23 cellular contexts compared by ENCODE assay signal in genomic region chr6:74607934-74608333, GRCh38.
DNase-seq lines count a peak whose midpoint lies in the region; ATAC-seq and TF ChIP-seq lines count a peak whose summit lies in the region.
"Had no signal": no experiment of that assay in that cellular context is flagged by ENCODE, and none has a peak within 500 bp of the region (broad histone marks: within the 10 kb centered on the region; RNA-seq: fewer than 3 reads in every experiment).

No MANE protein-coding gene starts in this region.

- H2AFZ ChIP-seq in ACC112 (ENCODE audit: low read length, unreplicated experiment) (peak overlapping the region; percentile 16), IMR-90 (replicated peaks; ENCODE audit: low read length, poor library complexity) (no peak overlapping the region)

- POLR2A ChIA-PET in IMR-90 (lab: Charles Lee; ENCODE audit: unreplicated experiment), result no interaction called here

- TF ChIP-seq EP300 in gastroesophageal sphincter (IDR thresholded peaks at IDR 0.05), result no peak

- H3K4ac ChIP-seq in IMR-90 (ENCODE audit: low read depth, low read length), result peak overlapping the region; percentile 51; the same call in 1 of the 2 replicates

- H3K4me1 ChIP-seq in ACC112 (ENCODE audit: control insufficient read depth, insufficient read depth, low read length, unreplicated experiment) (peaks cover 78% of the 10 kb centered on the region), IMR-90 (ENCODE audit: control insufficient read depth, insufficient read depth, low read length) (peaks cover 22% of the 10 kb centered on the region), gastroesophageal sphincter (peaks cover 5 to 29% (median 10%) of the 10 kb centered on the region in 3 donors)
- H3K4me1 ChIP-seq: upper lobe of right lung had no signal

- H3K9me1 ChIP-seq in IMR-90 (ENCODE audit: insufficient read depth, low read length), result peaks cover 15% of the 10 kb centered on the region

- peak overlapping the region; percentile 89 for H3K18ac ChIP-seq in IMR-90 (ENCODE audit: low read depth, low read length)

- peak overlapping the region; percentile 73; the same call in 1 of the 2 replicates for H3K4me2 ChIP-seq in IMR-90 (ENCODE audit: low read depth, low read length)

- BruUV-seq in IMR-90 (replicated peaks; lab: Mats Ljungman, UMichigan), result no TSS peak

- H4K5ac ChIP-seq in IMR-90 (ENCODE audit: low read depth, low read length), result peak overlapping the region; percentile 62

- H2AK9ac ChIP-seq in IMR-90 (replicated peaks; ENCODE audit: low read depth, low read length, poor library complexity), result no peak overlapping the region

- H2BK120ac ChIP-seq in IMR-90 (ENCODE audit: low read depth, low read length), result peak overlapping the region; percentile 90

- no peaks in the 10 kb centered on the region for H3K36me3 ChIP-seq in ACC112 (ENCODE audit: insufficient read depth, low read length)
- no peaks in the 10 kb centered on the region for H3K36me3 ChIP-seq in IMR-90 (ENCODE audit: control insufficient read depth, insufficient read depth, low read length)
- no peaks in the 10 kb centered on the region for H3K36me3 ChIP-seq in gastroesophageal sphincter
- H3K36me3 ChIP-seq: ascending aorta, upper lobe of right lung, WERI-Rb-1 had no signal

- H4K20me1 ChIP-seq in IMR-90 (ENCODE audit: insufficient read depth, low read length), result no peaks in the 10 kb centered on the region

- ATAC-seq in IMR-90 (ENCODE audit: low read depth), result peak; percentile 60; the same call in 1 of the 2 replicates
- no peak for ATAC-seq in gastroesophageal sphincter
- ATAC-seq in GM18873 (IDR thresholded peaks at IDR 0.05; ENCODE audit: low FRiP score, unreplicated experiment), result no peak
- ATAC-seq: activated CD8-positive, alpha-beta T cell treated with anti-CD3 and anti-CD28 coated beads, Interleukin-2, amount 10 ng/mL, durations not matched to agents 7 days and 5 days; natural killer cell treated with Interleukin-12 subunit alpha and Interleukin-12 subunit beta and Interleukin-15 and Interleukin-18, amount 100 ng/mL, for 72 hours; Right ventricle myocardium inferior; upper lobe of right lung had no signal

- H3K27ac ChIP-seq in ACC112 (ENCODE audit: low read depth, low read length) (peak overlapping the region; percentile 91), IMR-90 (ENCODE audit: insufficient read depth, low read length) (no peak overlapping the region), gastroesophageal sphincter (peak overlapping the region in 3 of 4 donors; percentile 0 to 75 (median 71))
- H3K27ac ChIP-seq: C4-2B, upper lobe of right lung, WERI-Rb-1 had no signal

- H3K14ac ChIP-seq in IMR-90 (replicated peaks; ENCODE audit: low read depth, low read length), result peak overlapping the region; percentile 80; the same call in 1 of the 2 replicates

- dilution Hi-C loops in IMR-90 (cut with HindIII; ENCODE audit: low sequenced_read_pairs, unreplicated experiment), result no loop called here

- peak overlapping the region; percentile 1; the same call in 1 of the 2 replicates for H3K4me3 ChIP-seq in ACC112 (ENCODE audit: low read depth, low read length)
- H3K4me3 ChIP-seq in IMR-90 (ENCODE audit: insufficient read depth, low read depth, low read length), result no peak overlapping the region
- no peak overlapping the region for H3K4me3 ChIP-seq in gastroesophageal sphincter
- H3K4me3 ChIP-seq: ascending aorta, upper lobe of right lung had no signal

- H2AK5ac ChIP-seq in IMR-90 (ENCODE audit: low read depth, low read length), result no peak overlapping the region; the same call in 1 of the 2 replicates

- WGBS in IMR-90 (ENCODE audit: extremely low coverage in 2 of 2, insufficient read length in 1 of 2), 2 experiments, result no CpG with 5 or more reads among the region's 3 CpGs
- 44 to 59% methylated on average over 3 of the region's 3 CpGs for WGBS in gastroesophageal sphincter (ENCODE audit: low coverage in 1 of 2), 2 donors

- H3K79me2 ChIP-seq in ACC112 (ENCODE audit: control insufficient read depth, insufficient read depth, low read length, unreplicated experiment), result no peaks in the 10 kb centered on the region

- no peak overlapping the region for H3K9ac ChIP-seq in IMR-90 (ENCODE audit: low read depth, low read length)

- H3K9me3 ChIP-seq in IMR-90 (ENCODE audit: control insufficient read depth, insufficient read depth, low read length) (no peaks in the 10 kb centered on the region), gastroesophageal sphincter (no peaks in the 10 kb centered on the region)
- H3K9me3 ChIP-seq: ascending aorta, upper lobe of right lung had no signal

- peak overlapping the region; percentile 74; the same call in 1 of the 2 replicates for H4K91ac ChIP-seq in IMR-90 (ENCODE audit: insufficient read depth, low read depth, low read length)

- TF ChIP-seq CTCF in IMR-90 (conservative IDR thresholded peaks at IDR 0.05; ENCODE audit: low read depth, low read length), result no peak
- TF ChIP-seq CTCF in gastroesophageal sphincter (IDR thresholded peaks at IDR 0.05), result no peak

- H3K79me1 ChIP-seq in IMR-90 (ENCODE audit: low read depth in 1 of 2, low read length in 2 of 2), result no peaks in the 10 kb centered on the region; a peak in 1 of 4 replicates

- H4K8ac ChIP-seq in IMR-90 (ENCODE audit: low read depth in 2 of 2, low read length in 2 of 2), result peak overlapping the region; percentile 2 to 71; a peak in 2 of 4 replicates

- TF ChIP-seq RAD21 in IMR-90 (IDR thresholded peaks at IDR 0.05; ENCODE audit: low read length), result no peak

- DNase-seq in IMR-90 (peak; percentile 60), amniotic epithelial cell (ENCODE audit: low read depth) (peak; percentile 58), COLO829 (ENCODE audit: low spot score) (no peak), COR-L47 (lab: John Stamatoyannopoulos, UW) (no peak)
- DNase-seq in stimulated activated CD4-positive, alpha-beta T cell treated with anti-CD3 and anti-CD28 coated beads, Interleukin-12 subunit alpha, Interleukin-12 subunit beta, amount 100 ng/mL, for 4 hours, result no peak
- DNase-seq: activated CD8-positive, alpha-beta T cell treated with anti-CD3 and anti-CD28 coated beads, Interleukin-2, amount 10 ng/mL, durations not matched to agents 7 days and 5 days; activated naive CD4-positive, alpha-beta T cell treated with anti-CD3 and anti-CD28 coated beads for 36 hours; activated T-cell treated with anti-CD3 and anti-CD28 coated beads, Interleukin-2, amount 50 U/mL, for 24 hours; foreskin melanocyte; KBM-7; NCI-H1105 treated with DMSO at 0.1 percent for 48 hours; NCI-H2081 treated with DMSO at 0.1 percent for 48 hours; NCI-H524; stimulated activated CD4-positive, alpha-beta T cell treated with anti-CD3 and anti-CD28 coated beads, Interleukin-2, amount 100 ng/mL, for 48 hours; upper lobe of right lung; WERI-Rb-1 had no signal

- CTCF ChIA-PET in IMR-90 (lab: Yijun Ruan, JAX), result no interaction called here

- peak overlapping the region; percentile 74; the same call in 1 of the 2 replicates for H3K23ac ChIP-seq in IMR-90 (ENCODE audit: low read depth, low read length)

- peak overlapping the region; percentile 95 for H2BK20ac ChIP-seq in IMR-90 (ENCODE audit: low read depth, low read length)

- peak overlapping the region; percentile 93 for H2BK15ac ChIP-seq in IMR-90 (ENCODE audit: low read depth, low read length)

- H3K56ac ChIP-seq in IMR-90 (ENCODE audit: extremely low read depth, insufficient read depth, low read length), result no peak overlapping the region

- peak overlapping the region; percentile 71 for H2BK5ac ChIP-seq in IMR-90 (ENCODE audit: low read depth, low read length, poor library complexity, severe bottlenecking)

- intact Hi-C loops in IMR-90 (cut with micrococcal nuclease), result no loop called here

- in situ Hi-C loops in IMR-90 (cut with MboI; ENCODE audit: low sequenced_read_pairs), result no loop called here

- H3K27me3 ChIP-seq in ACC112 (ENCODE audit: insufficient read depth, low read length), result no peaks in the 10 kb centered on the region
- H3K27me3 ChIP-seq in IMR-90 (ENCODE audit: control insufficient read depth, insufficient read depth, low read length), result no peaks in the 10 kb centered on the region
- H3K27me3 ChIP-seq in gastroesophageal sphincter, result no peaks in the 10 kb centered on the region
- H3K27me3 ChIP-seq: ascending aorta, upper lobe of right lung had no signal

- TF ChIP-seq POLR2A in IMR-90 (IDR thresholded peaks at IDR 0.05; ENCODE audit: low read depth, low read length) (no peak), gastroesophageal sphincter (IDR thresholded peaks at IDR 0.05) (no peak)

TF ChIP-seq in IMR-90, 13 proteins besides CTCF, POLR2A, EP300 and RAD21:
- TF ChIP-seq RCOR1 (IDR thresholded peaks at IDR 0.05; ENCODE audit: insufficient replicate concordance, low read length) (no peak), FOS (IDR thresholded peaks at IDR 0.05; ENCODE audit: low read depth, low read length) (peak; percentile 32; the same call in 1 of the 2 replicates)

Comparison
In these comparisons a context has a peak if more than half of its experiments do, and no peak if none do; other contexts are left out.
1. DNase-seq: peak in IMR-90 (single experiment) and amniotic epithelial cell (single experiment); none in stimulated activated CD4-positive, alpha-beta T cell treated with anti-CD3 and anti-CD28 coated beads, Interleukin-12 subunit alpha, Interleukin-12 subunit beta, amount 100 ng/mL, for 4 hours (single experiment), COLO829 (single experiment) and COR-L47 (single experiment).